Comparison of ENCODE assay signal across 9 cellular contexts in genomic region chr17:41678411-41678906, GRCh38. TPM values are rescaled to one million over a fixed set of nuclear protein-coding genes. Genes with fewer than 3 reads are reported as not detected.
DNase-seq lines count a peak whose midpoint lies in the region; ATAC-seq, FAIRE-seq and TF ChIP-seq lines count a peak whose summit lies in the region.
"Had no signal": no experiment of that assay in that cellular context is flagged by ENCODE, and none has a peak within 500 bp of the region (broad histone marks: within the 10 kb centered on the region; RNA-seq: fewer than 3 reads in every experiment).

No MANE protein-coding gene starts in this region.

- TF ChIP-seq CTCF in D721Med (IDR thresholded peaks at IDR 0.05; ENCODE audit: insufficient read depth, missing control alignments): no peak

- POLR2A ChIA-PET in CD4-positive, alpha-beta memory T cell (lab: Charles Lee; ENCODE audit: partially characterized antibody): interaction anchor here (0.5 to 9.2 kb wide), 9 partner anchors 10 to 1710 kb away, joined by 3 to 576 read pairs (median 4); partner anchors contain the start of genes ACLY, DHX58 and EIF1

- H3K4me1 ChIP-seq in CD4-positive, alpha-beta memory T cell (ENCODE audit: insufficient read depth, low read length): peaks cover 37% of the 10 kb centered on the region
- peaks cover 12% of the 10 kb centered on the region for H3K4me1 ChIP-seq in skeletal muscle satellite cell (ENCODE audit: control insufficient read depth, insufficient read depth, low read length)

- intact Hi-C loops in CD4-positive, alpha-beta memory T cell (cut with micrococcal nuclease): no loop called here

- H3K27me3 ChIP-seq in CD4-positive, alpha-beta memory T cell (ENCODE audit: insufficient read depth, low read length): no peaks in the 10 kb centered on the region
- H3K27me3 ChIP-seq in skeletal muscle satellite cell (ENCODE audit: control insufficient read depth, insufficient read depth, low read length): peaks cover 12% of the 10 kb centered on the region

- FAIRE-seq in RCC 7860 (lab: Jason Lieb, UNC) (no peak), D721Med (lab: Jason Lieb, UNC) (no peak)

- peak overlapping the region; percentile 91 to 99 (median 97) for H3K27ac Mint-ChIP-seq in CD4-positive, alpha-beta memory T cell

- H3K4me3 Mint-ChIP-seq in CD4-positive, alpha-beta memory T cell: peak overlapping the region; percentile 84 to 96 (median 90)

- H3K27ac ChIP-seq in CD4-positive, alpha-beta memory T cell (ENCODE audit: low read depth, low read length): peak overlapping the region; percentile 59
- peak overlapping the region; percentile 78 for H3K27ac ChIP-seq in epithelial cell of prostate

- no peaks in the 10 kb centered on the region for H3K36me3 ChIP-seq in CD4-positive, alpha-beta memory T cell (ENCODE audit: insufficient read depth, low read length)
- H3K36me3 ChIP-seq in skeletal muscle satellite cell (ENCODE audit: insufficient read depth, low read length): no peaks in the 10 kb centered on the region

- no peaks in the 10 kb centered on the region for H3K36me3 Mint-ChIP-seq in CD4-positive, alpha-beta memory T cell

- H3K4me3 ChIP-seq in CD4-positive, alpha-beta memory T cell (ENCODE audit: low read length in 2 of 2): peak overlapping the region; percentile 32 to 51
- H3K4me3 ChIP-seq in skeletal muscle satellite cell (ENCODE audit: low read length): peak overlapping the region; percentile 3

- CTCF ChIA-PET in CD4-positive, alpha-beta memory T cell (lab: Charles Lee; ENCODE audit: partially characterized antibody): interaction anchor here (0.7 to 6.6 kb wide), 10 partner anchors 11 to 862 kb away, joined by 3 to 102 read pairs (median 10); partner anchors contain the start of genes DNAJC7 and EIF1

- no peaks in the 10 kb centered on the region for H3K9me3 ChIP-seq in CD4-positive, alpha-beta memory T cell (ENCODE audit: control insufficient read depth in 1 of 2, low read length in 2 of 2)
- H3K9me3 ChIP-seq in skeletal muscle satellite cell (replicated peaks; ENCODE audit: low read length): no peaks in the 10 kb centered on the region

- H3K4me2 ChIP-seq in skeletal muscle satellite cell (ENCODE audit: low read length): peak overlapping the region; percentile 55

- ATAC-seq in GM21619 (IDR thresholded peaks at IDR 0.05; ENCODE audit: unreplicated experiment) (peak; percentile 4), GM18861 (IDR thresholded peaks at IDR 0.05; ENCODE audit: unreplicated experiment) (no peak)

- H3K9ac ChIP-seq in skeletal muscle satellite cell (ENCODE audit: low read depth, low read length): peak overlapping the region; percentile 10

- peak in 1 of 5 donors; percentile 4 for DNase-seq in CD4-positive, alpha-beta memory T cell
- DNase-seq in RCC 7860 (ENCODE audit: low spot score) (peak; percentile 88), epithelial cell of prostate (ENCODE audit: low read depth, low spot score) (no peak), NCI-H446 (lab: John Stamatoyannopoulos, UW) (no peak), D721Med (ENCODE audit: insufficient read length, low spot score) (no peak)

- peaks cover 16 to 33% (median 27%) of the 10 kb centered on the region in 4 donors for H3K4me1 Mint-ChIP-seq in CD4-positive, alpha-beta memory T cell

- H3K9me3 Mint-ChIP-seq in CD4-positive, alpha-beta memory T cell: no peaks in the 10 kb centered on the region

- no peaks in the 10 kb centered on the region for H3K27me3 Mint-ChIP-seq in CD4-positive, alpha-beta memory T cell

RNA-seq across cellular contexts. Expression of gene EIF1, which starts 10.2 kb away (rescaled TPM):
- 100 to 1,000 TPM; 776 to 839 TPM for total RNA-seq in CD4-positive, alpha-beta memory T cell
- 1,000 to 10,000 TPM; 1,081 to 1,611 TPM for polyA plus RNA-seq in CD4-positive, alpha-beta memory T cell
- total RNA-seq in skeletal muscle satellite cell (2012; rRNA removed): 57.0 and 60.1 TPM in 2 replicates

RNA-seq across cellular contexts. Expression of gene GAST, which starts 33.7 kb away (rescaled TPM):
- not detected for total RNA-seq in CD4-positive, alpha-beta memory T cell
- polyA plus RNA-seq in CD4-positive, alpha-beta memory T cell: not detected
- not detected in 2 replicates for total RNA-seq in skeletal muscle satellite cell (2012; rRNA removed)
- polyA plus RNA-seq: neural cell had no signal

RNA-seq across cellular contexts. Expression of gene KRT17, which starts 54.1 kb away (rescaled TPM):
- total RNA-seq in CD4-positive, alpha-beta memory T cell: not detected
- not detected for polyA plus RNA-seq in CD4-positive, alpha-beta memory T cell
- 0.25 and 1.7 TPM in 2 replicates for total RNA-seq in skeletal muscle satellite cell (2012; rRNA removed)
- polyA plus RNA-seq: neural cell had no signal

RNA-seq across cellular contexts. Expression of gene HAP1, which starts 56.0 kb away (rescaled TPM):
- under 1 TPM; 0.29 to 0.33 TPM for total RNA-seq in CD4-positive, alpha-beta memory T cell
- not detected for polyA plus RNA-seq in CD4-positive, alpha-beta memory T cell
- not detected in 2 replicates for total RNA-seq in skeletal muscle satellite cell (2012; rRNA removed)
